1 cellular context compared by ENCODE assay signal in genomic region chr17:76564991-76565727, GRCh38.
A peak's percentile ranks its signal among the peaks of the same experiment; 100 is the strongest.
TF ChIP-seq lines count a peak whose summit lies in the region.

No MANE protein-coding gene starts in this region.

TF ChIP-seq in HCT116, 20 proteins besides CTCF, POLR2A, EP300 and RAD21:
- 0 out of 2 replicates have a peak, but pooled peaks have one; percentile 20 for TF ChIP-seq SP1 (IDR thresholded peaks at IDR 0.05; ENCODE audit: low read depth)
- 0 out of 2 replicates have a peak, but pooled peaks have one; percentile 35 for TF ChIP-seq SIN3A (IDR thresholded peaks at IDR 0.05; ENCODE audit: low read depth)
- peak; percentile 49; the same call in 1 of the 2 replicates for TF ChIP-seq FOSL1 (IDR thresholded peaks at IDR 0.05; ENCODE audit: low read depth)
- peak; percentile 45 for TF ChIP-seq JUND (IDR thresholded peaks at IDR 0.05)
TF ChIP-seq in HCT116: peak in this region for 4; not testable (repeated sequence) for 16.
